In genomic region chr7:218316-218715, GRCh38 we compare ENCODE assay signal across 1 cellular context.
TF ChIP-seq lines count a peak whose summit lies in the region.

No MANE protein-coding gene starts in this region.

TF ChIP-seq in liver, 16 proteins besides CTCF, POLR2A, EP300 and RAD21 (continued from another document):
- TF ChIP-seq REST (IDR thresholded peaks at IDR 0.05) (no peak), YY1 (IDR thresholded peaks at IDR 0.05) (peak; percentile 12), NR2F2 (IDR thresholded peaks at IDR 0.05) (no peak), FOXA2 (IDR thresholded peaks at IDR 0.05) (no peak), HNF4G (IDR thresholded peaks at IDR 0.05) (no peak)
